Comparison of ENCODE assay signal across 22 cellular contexts in genomic region chr7:158024881-158025280, GRCh38.
DNase-seq lines count a peak whose midpoint lies in the region; ATAC-seq, FAIRE-seq and TF ChIP-seq lines count a peak whose summit lies in the region.
"Had no signal": no experiment of that assay in that cellular context is flagged by ENCODE, and none has a peak within 500 bp of the region (broad histone marks: within the 10 kb centered on the region; RNA-seq: fewer than 3 reads in every experiment).

No MANE protein-coding gene starts in this region.

- peaks cover 4% of the 10 kb centered on the region for H3K27me3 Mint-ChIP-seq in progenitor cell of endocrine pancreas

- no peaks in the 10 kb centered on the region for H3K36me3 Mint-ChIP-seq in progenitor cell of endocrine pancreas (ENCODE audit: insufficient read depth)
- H3K36me3 Mint-ChIP-seq: CD8-positive, alpha-beta memory T cell had no signal

- no peaks in the 10 kb centered on the region for H3K36me3 ChIP-seq in kidney (ENCODE audit: control insufficient read depth in 1 of 2, insufficient read depth in 2 of 2, low read length in 2 of 2)
- H3K36me3 ChIP-seq: Peyer's patch, SJSA1 had no signal

- no peak overlapping the region for H3K4me3 Mint-ChIP-seq in progenitor cell of endocrine pancreas (ENCODE audit: low read depth)
- H3K4me3 Mint-ChIP-seq: CD8-positive, alpha-beta memory T cell had no signal

- no peaks in the 10 kb centered on the region for H3K9me3 ChIP-seq in kidney (ENCODE audit: control insufficient read depth in 1 of 2, low read length in 2 of 2)
- H3K9me3 ChIP-seq: Peyer's patch had no signal

- no peak overlapping the region for H3K27ac ChIP-seq in kidney (ENCODE audit: low read depth in 2 of 2, low read length in 2 of 2)
- H3K27ac ChIP-seq: 22Rv1, C4-2B, Peyer's patch, SJSA1 had no signal

- no peaks in the 10 kb centered on the region for H3K9me3 Mint-ChIP-seq in progenitor cell of endocrine pancreas (ENCODE audit: low read depth)
- H3K9me3 Mint-ChIP-seq: CD8-positive, alpha-beta memory T cell had no signal

- ATAC-seq in HG03354 (IDR thresholded peaks at IDR 0.05; ENCODE audit: poor library complexity, severe bottlenecking, unreplicated experiment) (no peak), GM21528 (IDR thresholded peaks at IDR 0.05; ENCODE audit: low FRiP score, unreplicated experiment) (no peak)

- no peak for FAIRE-seq in kidney (lab: Jason Lieb, UNC)

- H3K9ac ChIP-seq in kidney (ENCODE audit: low read length in 2 of 2), result no peak overlapping the region

- peak; percentile 56 for DNase-seq in DMS53 (lab: John Stamatoyannopoulos, UW)
- no peak for DNase-seq in DMS53 treated with DMSO at 0.1 percent for 48 hours (lab: John Stamatoyannopoulos, UW; ENCODE audit: unreplicated experiment)
- peak; percentile 60 for DNase-seq in NCI-H146 (lab: John Stamatoyannopoulos, UW)
- DNase-seq in SHP77 treated with DMSO at 0.1 percent for 48 hours (lab: John Stamatoyannopoulos, UW), result peak; percentile 16
- no peak for DNase-seq in progenitor cell of endocrine pancreas (ENCODE audit: low spot score, unreplicated experiment)
- no peak for DNase-seq in kidney
- DNase-seq: CD8-positive, alpha-beta memory T cell; EL; GF-D8; H7; KG1; NCI-H1092 treated with DMSO at 0.1 percent for 48 hours; NCI-H1436 treated with DMSO at 0.1 percent for 48 hours; NCI-H2029 treated with DMSO at 0.1 percent for 48 hours; NCI-H446; NCI-H526 treated with DMSO at 0.1 percent for 48 hours had no signal

- H3K27ac Mint-ChIP-seq in progenitor cell of endocrine pancreas, result peak overlapping the region; percentile 46
- H3K27ac Mint-ChIP-seq: CD8-positive, alpha-beta memory T cell had no signal

- intact Hi-C loops in kidney (cut with DNase I), result no loop called here

- TF ChIP-seq CTCF in progenitor cell of endocrine pancreas (IDR thresholded peaks at IDR 0.05; ENCODE audit: unreplicated experiment) (no peak), kidney (IDR thresholded peaks at IDR 0.05; ENCODE audit: borderline replicate concordance, extremely low read depth, insufficient read depth) (no peak)

- H3K4me1 ChIP-seq in kidney (ENCODE audit: control insufficient read depth in 1 of 2, insufficient read depth in 1 of 2, low read depth in 1 of 2, low read length in 2 of 2), result no peaks in the 10 kb centered on the region
- H3K4me1 ChIP-seq: Peyer's patch, SJSA1 had no signal

- H3K4me3 ChIP-seq in kidney (ENCODE audit: low read length in 2 of 2), result no peak overlapping the region
- H3K4me3 ChIP-seq: Peyer's patch, SJSA1 had no signal

- H3K4me1 Mint-ChIP-seq in progenitor cell of endocrine pancreas (ENCODE audit: low read depth), result peaks cover 31% of the 10 kb centered on the region
- H3K4me1 Mint-ChIP-seq: CD8-positive, alpha-beta memory T cell had no signal

Comparison
In these comparisons a context has a peak if more than half of its experiments do, and no peak if none do; other contexts are left out.
1. DNase-seq: peak in DMS53 (single experiment), NCI-H146 (single experiment) and SHP77 treated with DMSO at 0.1 percent for 48 hours (single experiment); none in DMS53 treated with DMSO at 0.1 percent for 48 hours (single experiment), progenitor cell of endocrine pancreas (single experiment) and kidney (single experiment).